8 cellular contexts compared by ENCODE assay signal in genomic region chr10:68074404-68074774, GRCh38. TPM values are rescaled to one million over a fixed set of nuclear protein-coding genes. Genes with fewer than 3 reads are reported as not detected.
A peak's percentile ranks its signal among the peaks of the same experiment; 100 is the strongest.
DNase-seq lines count a peak whose midpoint lies in the region; ATAC-seq and TF ChIP-seq lines count a peak whose summit lies in the region.
"Had no signal": no experiment of that assay in that cellular context is flagged by ENCODE, and none has a peak within 500 bp of the region (broad histone marks: within the 10 kb centered on the region; RNA-seq: fewer than 3 reads in every experiment).

No MANE protein-coding gene starts in this region.

- POLR2A ChIA-PET in PC-3 (lab: Charles Lee; ENCODE audit: unreplicated experiment): no interaction called here

- peaks cover 3% of the 10 kb centered on the region; the same call in 1 of the 2 replicates for H4K20me1 ChIP-seq in GM23248 (ENCODE audit: insufficient read depth)
- H4K20me1 ChIP-seq in PC-3 (ENCODE audit: low read length): peaks cover 38% of the 10 kb centered on the region

- DNase-seq in GM23248 (no peak), PC-3 (no peak), epithelial cell of esophagus (ENCODE audit: low read depth) (no peak)

- ATAC-seq in PC-3 (no peak), HG02885 (IDR thresholded peaks at IDR 0.05; ENCODE audit: poor library complexity, unreplicated experiment) (no peak), HG03039 (IDR thresholded peaks at IDR 0.05; ENCODE audit: unreplicated experiment) (no peak), GM21447 (IDR thresholded peaks at IDR 0.05; ENCODE audit: unreplicated experiment) (no peak)

- H3F3A ChIP-seq in GM23248 (ENCODE audit: insufficient read depth) (peaks cover 43% of the 10 kb centered on the region), PC-3 (ENCODE audit: low read length, unreplicated experiment) (no peaks in the 10 kb centered on the region)

- peak overlapping the region; percentile 93 for H3K27ac ChIP-seq in GM23248
- H3K27ac ChIP-seq in PC-3 (ENCODE audit: low read length): peak overlapping the region; percentile 87
- H3K27ac ChIP-seq in neutrophil: peak overlapping the region; percentile 98

- TF ChIP-seq CTCF in PC-3 (conservative IDR thresholded peaks at IDR 0.05; ENCODE audit: low read depth, low read length): no peak
- TF ChIP-seq CTCF in epithelial cell of esophagus (IDR thresholded peaks at IDR 0.05; ENCODE audit: insufficient read depth, low read depth, low read length, missing control alignments): no peak
- no peak for TF ChIP-seq CTCF in neutrophil (IDR thresholded peaks at IDR 0.05)

- H3K36me3 ChIP-seq in GM23248 (ENCODE audit: low read depth): peaks cover 42% of the 10 kb centered on the region
- peaks cover 24% of the 10 kb centered on the region for H3K36me3 ChIP-seq in PC-3 (ENCODE audit: low read depth, low read length)
- peaks cover 15% of the 10 kb centered on the region for H3K36me3 ChIP-seq in neutrophil

- H3K4me1 ChIP-seq in GM23248 (ENCODE audit: insufficient read depth): peaks cover 11% of the 10 kb centered on the region
- peaks cover 21% of the 10 kb centered on the region for H3K4me1 ChIP-seq in PC-3 (ENCODE audit: insufficient read depth, low read length)
- peaks cover 32% of the 10 kb centered on the region in 2 experiments for H3K4me1 ChIP-seq in neutrophil (ENCODE audit: control insufficient read depth in 1 of 2, insufficient read depth in 1 of 2, low read depth in 1 of 2, low read length in 1 of 2)

- peak overlapping the region; percentile 99 for H3K4me2 ChIP-seq in GM23248 (ENCODE audit: unreplicated experiment)
- peak overlapping the region; percentile 81 for H3K4me2 ChIP-seq in PC-3 (ENCODE audit: low read length)

- H2AFZ ChIP-seq in GM23248 (peak overlapping the region; percentile 65), PC-3 (ENCODE audit: low read length) (peak overlapping the region; percentile 87)

- H3K27me3 ChIP-seq in GM23248 (replicated peaks; ENCODE audit: insufficient read depth): no peaks in the 10 kb centered on the region
- no peaks in the 10 kb centered on the region for H3K27me3 ChIP-seq in PC-3 (ENCODE audit: low read length)
- H3K27me3 ChIP-seq in neutrophil: no peaks in the 10 kb centered on the region

- H3K4me3 ChIP-seq in GM23248 (peak overlapping the region; percentile 95), PC-3 (ENCODE audit: low read length) (peak overlapping the region; percentile 87), epithelial cell of esophagus (ENCODE audit: low read length) (peak overlapping the region; percentile 92), neutrophil (ENCODE audit: low read depth in 1 of 2, low read length in 1 of 2) (peak overlapping the region; percentile 72 to 98)

- BruUV-seq in PC-3 (replicated peaks; lab: Mats Ljungman, UMichigan): no TSS peak

- WGBS in GM23248 (ENCODE audit: low coverage in 1 of 2, low lambda C conversion rate in 2 of 2, missing lambda C conversion rate in 2 of 2), 2 experiments: 0 to 1% methylated on average over 20 of the region's 20 CpGs

- intact Hi-C loops in PC-3 (cut with micrococcal nuclease): loop anchor here (2.0 kb wide), 1 partner anchor 190 kb away; the partner anchor contains the start of gene SIRT1

- CTCF ChIA-PET in PC-3 (lab: Charles Lee): interaction anchor here (0.6 to 1.1 kb wide), 2 partner anchors 10 to 138 kb away, joined by 4 to 8 read pairs; no protein-coding TSS in a partner anchor

- no peaks in the 10 kb centered on the region for H3K9me3 ChIP-seq in GM23248 (ENCODE audit: low read depth)
- no peaks in the 10 kb centered on the region for H3K9me3 ChIP-seq in PC-3 (ENCODE audit: low read length)
- no peaks in the 10 kb centered on the region for H3K9me3 ChIP-seq in neutrophil

- in situ Hi-C loops in GM23248 (cut with MboI): no loop called here

- H3K9me2 ChIP-seq in GM23248 (ENCODE audit: insufficient read depth) (no peaks in the 10 kb centered on the region), PC-3 (replicated peaks; ENCODE audit: low read length) (no peaks in the 10 kb centered on the region)

- peak overlapping the region; percentile 93 for H3K9ac ChIP-seq in GM23248
- H3K9ac ChIP-seq in PC-3 (ENCODE audit: low read length): peak overlapping the region; percentile 92

- H3K79me2 ChIP-seq in GM23248 (ENCODE audit: insufficient read depth) (peaks cover 61% of the 10 kb centered on the region), PC-3 (ENCODE audit: low read length) (peaks cover 60% of the 10 kb centered on the region)

RNA-seq across cellular contexts. Expression of gene HERC4, which starts 0.7 kb away (rescaled TPM):
- 228 and 289 TPM in 2 replicates for total RNA-seq in GM23248 (2014; rRNA removed; shearing (Covaris generic))
- 116 and 127 TPM in 2 replicates for polyA plus RNA-seq in GM23248 (2016; fragmentation: Nextera tagmentation; extraction: Ambion mirVana)
- 57.4 and 74.4 TPM in 2 replicates for total RNA-seq in PC-3 (2014; rRNA removed)

RNA-seq across cellular contexts. Expression of gene MYPN, which starts 34.9 kb away (rescaled TPM):
- 14.5 and 20.0 TPM in 2 replicates for total RNA-seq in GM23248 (2014; rRNA removed; shearing (Covaris generic))
- polyA plus RNA-seq in GM23248 (2016; fragmentation: Nextera tagmentation; extraction: Ambion mirVana): 8.8 and 9.2 TPM in 2 replicates
- total RNA-seq in PC-3 (2014; rRNA removed): 6.0 and 7.1 TPM in 2 replicates
- total RNA-seq: activated CD8-positive, alpha-beta memory T cell treated with anti-CD3 and anti-CD28 coated beads for 36 hours had no signal
